ENCODE assay signal across 11 cellular contexts in the genomic region with DNA sequence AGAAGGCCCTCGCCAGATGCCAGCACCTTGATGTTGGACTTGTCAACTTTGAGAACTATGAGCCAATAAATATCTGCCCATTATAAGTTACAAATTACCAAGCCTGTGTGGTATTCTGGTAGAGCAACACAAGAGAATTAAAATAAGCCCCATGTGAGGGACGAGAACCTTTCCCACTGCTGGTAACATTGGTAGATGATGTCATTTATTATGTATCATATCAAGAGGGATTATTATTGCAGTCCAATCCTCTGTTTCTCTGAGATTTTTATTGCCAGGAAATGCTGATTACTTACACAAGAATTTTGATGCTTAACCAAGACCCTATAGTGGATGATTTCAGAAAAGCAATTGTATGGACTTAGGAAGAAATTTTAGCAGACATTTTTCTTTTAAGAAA. TPM values are rescaled to one million over a fixed set of nuclear protein-coding genes. Genes with fewer than 3 reads are reported as not detected.
"Had no signal": no experiment of that assay in that cellular context is flagged by ENCODE, and none has a peak within 500 bp of the region (broad histone marks: within the 10 kb centered on the region; RNA-seq: fewer than 3 reads in every experiment).

No MANE protein-coding gene starts in this region.

- ATAC-seq: HCT116, K562 had no signal

- H3K4me3 ChIP-seq: GM23248, HAP-1, K562 had no signal

- H3K9me3 ChIP-seq: HAP-1 had no signal

- H3K9ac ChIP-seq: GM23248 had no signal

- H3K4me1 ChIP-seq: HAP-1 had no signal

- DNase-seq: GM23248, GOT3, H7, IMR-90, KG1 had no signal

- H2AFZ ChIP-seq: GM23248 had no signal

- H3K36me3 ChIP-seq: HAP-1 had no signal

- H3K27ac ChIP-seq: GM23248, HL-60 had no signal

- FAIRE-seq: K562 had no signal

RNA-seq across cellular contexts. Expression of gene SLC24A4, which starts 40.3 kb away (rescaled TPM):
- total RNA-seq: GM23248, H4, HT1080, IMR-90, K562 had no signal
- polyA plus RNA-seq: GM23248, IMR-90, K562 had no signal
